Comparison of ENCODE assay signal across 9 cellular contexts in genomic region chr15:40150163-40150925, GRCh38. TPM values are rescaled to one million over a fixed set of nuclear protein-coding genes. Genes with fewer than 3 reads are reported as not detected.
DNase-seq lines count a peak whose midpoint lies in the region; ATAC-seq and TF ChIP-seq lines count a peak whose summit lies in the region.
"Had no signal": no experiment of that assay in that cellular context is flagged by ENCODE, and none has a peak within 500 bp of the region (broad histone marks: within the 10 kb centered on the region; RNA-seq: fewer than 3 reads in every experiment).

No MANE protein-coding gene starts in this region.

- H3K4me3 Mint-ChIP-seq in brain, result no peak overlapping the region

- no peak for TF ChIP-seq CTCF in brain (conservative IDR thresholded peaks at IDR 0.05)

- H3K27me3 Mint-ChIP-seq in brain, result peaks cover 5% of the 10 kb centered on the region

- peak; percentile 79 for DNase-seq in EL
- peak; percentile 11 for DNase-seq in NCI-H2081 treated with DMSO at 0.1 percent for 48 hours (lab: John Stamatoyannopoulos, UW)
- DNase-seq in occipital lobe (lab: John Stamatoyannopoulos, UW), result peak; percentile 10
- DNase-seq in stimulated activated CD8-positive, alpha-beta memory T cell treated with anti-CD3 and anti-CD28 coated beads, Interleukin-4, amount 100 ng/mL, for 48 hours, result no peak
- DNase-seq in NCI-H187 (lab: John Stamatoyannopoulos, UW), result no peak
- DNase-seq in activated CD4-positive, CD25-positive, alpha-beta regulatory T cell (lab: John Stamatoyannopoulos, UW), result no peak
- DNase-seq: hippocampal formation had no signal

- H3K27ac Mint-ChIP-seq in brain, result peak overlapping the region; percentile 9 to 96 (median 64)

- H3K9me3 Mint-ChIP-seq in brain, result no peaks in the 10 kb centered on the region

- ATAC-seq in GM18498 (IDR thresholded peaks at IDR 0.05; ENCODE audit: unreplicated experiment), result no peak

- H3K36me3 Mint-ChIP-seq in brain, result no peaks in the 10 kb centered on the region

- peaks cover 22% of the 10 kb centered on the region for H3K4me1 Mint-ChIP-seq in brain

RNA-seq across cellular contexts. Expression of gene BUB1B, which starts 10.5 kb away (rescaled TPM):
- polyA plus RNA-seq in brain (ENCODE audit: insufficient read depth, low read depth, low replicate concordance), result 22.6 TPM
- 6.6 TPM for total RNA-seq in occipital lobe

RNA-seq across cellular contexts. Expression of gene BMF, which starts 41.7 kb away (rescaled TPM):
- 22.7 TPM for polyA plus RNA-seq in brain (ENCODE audit: insufficient read depth, low read depth, low replicate concordance)
- 4.2 TPM for total RNA-seq in occipital lobe

Comparison
In these comparisons a context has a peak if more than half of its experiments do, and no peak if none do; other contexts are left out.
1. DNase-seq: peak in EL (single experiment), NCI-H2081 treated with DMSO at 0.1 percent for 48 hours (single experiment) and occipital lobe (single experiment); none in stimulated activated CD8-positive, alpha-beta memory T cell treated with anti-CD3 and anti-CD28 coated beads, Interleukin-4, amount 100 ng/mL, for 48 hours (single experiment), NCI-H187 (0 of 2) and activated CD4-positive, CD25-positive, alpha-beta regulatory T cell (0 of 4).